ENCODE assay signal across 8 cellular contexts in the genomic region with DNA sequence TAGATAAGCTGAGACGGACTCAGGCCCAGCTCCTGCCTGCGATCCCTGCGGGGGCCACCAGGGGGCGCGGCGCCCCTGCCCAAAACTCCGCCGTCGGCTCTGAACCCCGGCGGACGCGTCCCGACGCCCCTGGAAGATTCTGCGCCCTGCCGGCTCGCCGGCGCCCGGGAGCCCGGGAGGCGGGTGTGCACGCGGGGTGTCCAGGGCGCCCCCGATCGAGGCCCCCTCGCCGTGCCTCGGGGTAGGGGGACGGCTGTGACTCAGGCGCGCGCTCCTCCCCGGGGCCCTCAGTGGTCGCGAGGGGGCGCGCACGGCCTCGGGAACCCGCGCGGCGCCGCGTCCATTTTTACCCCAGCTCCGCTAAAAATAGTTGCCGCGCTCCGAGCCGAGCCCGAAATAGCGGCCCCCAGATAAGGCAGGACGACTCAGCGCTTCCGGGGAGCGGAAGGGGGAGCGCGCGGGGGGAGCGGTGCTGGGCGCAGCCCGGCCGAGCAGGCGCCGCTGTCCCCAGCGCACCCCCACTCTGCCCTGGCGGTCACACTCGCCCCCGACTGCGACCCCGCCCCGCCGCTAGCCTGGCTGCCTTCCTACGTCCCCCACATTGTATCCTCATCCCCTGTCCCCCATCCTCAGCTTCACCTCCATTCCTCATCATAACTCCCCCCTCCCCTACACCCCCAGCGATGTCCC. TPM values are rescaled to one million over a fixed set of nuclear protein-coding genes. Genes with fewer than 3 reads are reported as not detected.
DNase-seq lines count a peak whose midpoint lies in the region; ATAC-seq and TF ChIP-seq lines count a peak whose summit lies in the region.

No MANE protein-coding gene starts in this region.

- no peaks in the 10 kb centered on the region for H3K27me3 ChIP-seq in kidney epithelial cell (ENCODE audit: control insufficient read depth, insufficient read depth, low read length)

- no peaks in the 10 kb centered on the region for H3K36me3 ChIP-seq in kidney epithelial cell (ENCODE audit: control insufficient read depth, insufficient read depth, low read length)

- DNase-seq in 8988T (peak; percentile 71), NCI-H2196 (lab: John Stamatoyannopoulos, UW; ENCODE audit: unreplicated experiment) (peak; percentile 82), kidney epithelial cell (ENCODE audit: low read depth) (no peak)
- peak; percentile 84 to 92 for DNase-seq in central memory CD8-positive, alpha-beta T cell (ENCODE audit: low spot score in 2 of 2)
- DNase-seq in stimulated activated CD4-positive, alpha-beta T cell treated with anti-CD3 and anti-CD28 coated beads, Interleukin-1b, Interleukin-23, amount 100 ng/mL, for 1 hour (ENCODE audit: low read depth in 2 of 2): peak; percentile 70 to 74

- TF ChIP-seq POLR2A in GM15510 (IDR thresholded peaks at IDR 0.05; ENCODE audit: borderline replicate concordance, extremely low read depth, insufficient read length): peak; percentile 57

- peaks cover 40% of the 10 kb centered on the region for H3K4me1 Mint-ChIP-seq in central memory CD8-positive, alpha-beta T cell

- no peaks in the 10 kb centered on the region for H3K9me3 Mint-ChIP-seq in central memory CD8-positive, alpha-beta T cell

- ATAC-seq in HG02884 (IDR thresholded peaks at IDR 0.05; ENCODE audit: unreplicated experiment): peak; percentile 53
- peak; percentile 73 to 77 for ATAC-seq in activated CD4-positive, CD25-positive, alpha-beta regulatory T cell treated with anti-CD3 and anti-CD28 coated beads, Interleukin-2, amount 50 U/mL, for 24 hours
- ATAC-seq in central memory CD8-positive, alpha-beta T cell (replicated peaks; ENCODE audit: extremely low read depth, poor library complexity, severe bottlenecking): peak; percentile 78

- no peaks in the 10 kb centered on the region for H3K27me3 Mint-ChIP-seq in central memory CD8-positive, alpha-beta T cell

- peak overlapping the region; percentile 90 for H3K27ac Mint-ChIP-seq in central memory CD8-positive, alpha-beta T cell (ENCODE audit: low read depth)

- TF ChIP-seq CTCF in kidney epithelial cell (IDR thresholded peaks at IDR 0.05; ENCODE audit: insufficient read depth, low read length, poor library complexity, severe bottlenecking): peak; percentile 92

- H3K4me3 Mint-ChIP-seq in central memory CD8-positive, alpha-beta T cell: peak overlapping the region; percentile 69

- H3K4me3 ChIP-seq in kidney epithelial cell (ENCODE audit: low read depth, low read length): peak overlapping the region; percentile 49

- peaks cover 19% of the 10 kb centered on the region for H3K36me3 Mint-ChIP-seq in central memory CD8-positive, alpha-beta T cell (ENCODE audit: insufficient read depth)

RNA-seq across cellular contexts. Expression of gene ERCC1, which starts 16.0 kb away (rescaled TPM):
- 67.1 and 79.5 TPM in 2 replicates for total RNA-seq in kidney epithelial cell

RNA-seq across cellular contexts. Expression of gene FOSB, which starts 28.1 kb away (rescaled TPM):
- 1.6 and 5.3 TPM in 2 replicates for total RNA-seq in kidney epithelial cell

RNA-seq across cellular contexts. Expression of gene POLR1G, which starts 33.3 kb away (rescaled TPM):
- 18.0 and 24.4 TPM in 2 replicates for total RNA-seq in kidney epithelial cell

RNA-seq across cellular contexts. Expression of gene PPP1R13L, which starts 34.8 kb away (rescaled TPM):
- total RNA-seq in kidney epithelial cell: 30.9 and 34.5 TPM in 2 replicates

RNA-seq across cellular contexts. Expression of gene RTN2, which starts 57.1 kb away (rescaled TPM):
- 13.4 and 18.5 TPM in 2 replicates for total RNA-seq in kidney epithelial cell
